Comparison of ENCODE assay signal across 22 cellular contexts in genomic region chr10:5959116-5959515, GRCh38. TPM values are rescaled to one million over a fixed set of nuclear protein-coding genes. Genes with fewer than 3 reads are reported as not detected.
A peak's percentile ranks its signal among the peaks of the same experiment; 100 is the strongest.
DNase-seq lines count a peak whose midpoint lies in the region; ATAC-seq, FAIRE-seq and TF ChIP-seq lines count a peak whose summit lies in the region.
"Had no signal": no experiment of that assay in that cellular context is flagged by ENCODE, and none has a peak within 500 bp of the region (broad histone marks: within the 10 kb centered on the region; RNA-seq: fewer than 3 reads in every experiment).

No MANE protein-coding gene starts in this region.

- no peak for TF ChIP-seq POLR2A in K562 (conservative IDR thresholded peaks at IDR 0.05)

- no TSS peak for BruUV-seq in K562 (replicated peaks; lab: Mats Ljungman, UMichigan)

- POLR2A ChIA-PET in K562 (lab: Yijun Ruan, JAX): interaction anchor here (0.7 to 3.0 kb wide), 5 partner anchors 8 to 176 kb away, joined by 3 to 16 read pairs (median 3); no protein-coding TSS in a partner anchor

- H4K20me1 ChIP-seq in K562 (replicated peaks; ENCODE audit: control insufficient read depth, insufficient read depth, low read length): no peaks in the 10 kb centered on the region
- H4K20me1 ChIP-seq: BLaER1 had no signal

- DNase-seq in cardiac septum (ENCODE audit: low spot score) (peak; percentile 22), heart right ventricle (no peak), K562 (ENCODE audit: extremely low read depth in 1 of 4, low spot score in 3 of 4) (no peak), omental fat pad (ENCODE audit: low spot score) (peak; percentile 16), NCI-H1105 treated with DMSO at 0.1 percent for 48 hours (lab: John Stamatoyannopoulos, UW) (no peak), globus pallidus (ENCODE audit: low spot score) (no peak), cerebellum (ENCODE audit: low spot score) (no peak)
- DNase-seq: CD8-positive, alpha-beta T cell; GF-D8; Kasumi-1; MM.1S; NCI-H1092 treated with DMSO at 0.1 percent for 48 hours; NCI-H1694 treated with DMSO at 0.1 percent for 48 hours; NCI-H226; NCI-H524 treated with DMSO at 0.1 percent for 48 hours; SHP77 treated with DMSO at 0.1 percent for 48 hours had no signal

- CTCF ChIA-PET in K562 (lab: Yijun Ruan, JAX; ENCODE audit: low intra/inter-chr PET ratio): no interaction called here

- H3K36me3 ChIP-seq in heart right ventricle (peaks cover 0 to 97% (median 13%) of the 10 kb centered on the region in 9 donors), K562 (ENCODE audit: control insufficient read depth, insufficient read depth, low read length) (peaks cover 17% of the 10 kb centered on the region; the same call in 2 of the 3 replicates)

- no peak for ATAC-seq in heart right ventricle
- ATAC-seq in K562: no peak
- no peak for ATAC-seq in omental fat pad (ENCODE audit: low FRiP score)
- ATAC-seq in GM21529 (IDR thresholded peaks at IDR 0.05; ENCODE audit: unreplicated experiment): no peak
- ATAC-seq: CD8-positive, alpha-beta T cell; GM23338 had no signal

- H2AFZ ChIP-seq in K562 (ENCODE audit: low read depth, low read length): no peak overlapping the region
- H2AFZ ChIP-seq: GM23338 had no signal

- H3K9me1 ChIP-seq in K562 (ENCODE audit: control insufficient read depth, insufficient read depth, low read length): peaks cover 10% of the 10 kb centered on the region

- no peak for TF ChIP-seq RAD21 in K562 (CRISPR knock-in tag; conservative IDR thresholded peaks at IDR 0.05 in 1 of 2, IDR thresholded peaks at IDR 0.05 in 1 of 2)

- H3K4me1 ChIP-seq in heart right ventricle (no peaks in the 10 kb centered on the region), K562 (replicated peaks in 1 of 2; ENCODE audit: control insufficient read depth in 2 of 2, insufficient read depth in 2 of 2, low read length in 2 of 2) (peaks cover 6 to 19% of the 10 kb centered on the region in 2 experiments; a peak in 4 of 5 replicates)
- H3K4me1 ChIP-seq: BLaER1 had no signal

- H3K4me3 ChIP-seq in heart right ventricle (no peak overlapping the region), K562 (no peak overlapping the region)
- H3K4me3 ChIP-seq: BLaER1, GM23338 had no signal

- H3K9ac ChIP-seq in K562 (ENCODE audit: insufficient read depth in 1 of 2, low read depth in 2 of 2, low read length in 2 of 2): no peak overlapping the region
- H3K9ac ChIP-seq: BLaER1 had no signal

- H3K4me2 ChIP-seq in K562 (ENCODE audit: insufficient read depth, low read length): no peak overlapping the region
- H3K4me2 ChIP-seq: BLaER1, GM23338 had no signal

- H3K9me3 ChIP-seq in heart right ventricle (no peaks in the 10 kb centered on the region), K562 (replicated peaks; ENCODE audit: control insufficient read depth, insufficient read depth, low read depth, low read length) (no peaks in the 10 kb centered on the region)
- H3K9me3 ChIP-seq: BLaER1 had no signal

- TF ChIP-seq EP300 in K562 (IDR thresholded peaks at IDR 0.05; ENCODE audit: low read length): no peak

- intact Hi-C loops in cardiac septum (cut with DNase I) (no loop called here), heart right ventricle (cut with DNase I) (no loop called here), K562 (cut with micrococcal nuclease) (no loop called here)

- H3K27me3 ChIP-seq in heart right ventricle (no peaks in the 10 kb centered on the region), K562 (ENCODE audit: control insufficient read depth in 2 of 2, insufficient read depth in 2 of 2, low read length in 2 of 2) (no peaks in the 10 kb centered on the region)
- H3K27me3 ChIP-seq: BLaER1 had no signal

- 94 to 97% methylated on average over 5 of the region's 5 CpGs for WGBS in heart right ventricle, 2 donors
- WGBS in K562 (ENCODE audit: insufficient coverage, low coverage, missing lambda C conversion rate): 78% methylated on average over 5 of the region's 5 CpGs

- in situ Hi-C loops in K562 (cut with MboI): no loop called here

- H3K27ac ChIP-seq in heart right ventricle (no peak overlapping the region), K562 (ENCODE audit: extremely low read depth, low read depth, low read length) (no peak overlapping the region)
- H3K27ac ChIP-seq: BLaER1 had no signal

- no peak for TF ChIP-seq CTCF in heart right ventricle (IDR thresholded peaks at IDR 0.05)
- TF ChIP-seq CTCF in K562 (IDR thresholded peaks at IDR 0.05 in 2 of 3, conservative IDR thresholded peaks at IDR 0.05 in 1 of 3; ENCODE audit: insufficient read depth in 2 of 3, low read depth in 1 of 3, low read length in 3 of 3): no peak
- TF ChIP-seq CTCF in omental fat pad (IDR thresholded peaks at IDR 0.05): no peak

- no peaks in the 10 kb centered on the region for H3K79me2 ChIP-seq in K562 (ENCODE audit: control insufficient read depth, insufficient read depth, low read length)

- FAIRE-seq in K562 (lab: Jason Lieb, UNC): no peak
- FAIRE-seq: GM12891, GM18507, RCC 7860 had no signal

TF ChIP-seq in K562, 482 proteins besides CTCF, POLR2A, EP300 and RAD21:
- TF ChIP-seq ESRRB (CRISPR knock-in tag; IDR thresholded peaks at IDR 0.05; ENCODE audit: borderline replicate concordance) (no peak), BCOR (IDR thresholded peaks at IDR 0.05) (peak; percentile 42; the same call in 1 of the 2 replicates), ZNF121 (CRISPR knock-in tag; conservative IDR thresholded peaks at IDR 0.05) (peak; percentile 91), SMARCA5 (IDR thresholded peaks at IDR 0.05) (0 out of 2 replicates have a peak, but pooled peaks have one; percentile 40), ARNT (IDR thresholded peaks at IDR 0.05) (no peak), RBM25 (IDR thresholded peaks at IDR 0.05; ENCODE audit: low read depth, low read length, severe bottlenecking) (peak; percentile 50)

RNA-seq across cellular contexts. Expression of gene IL15RA, which starts 18.2 kb away (rescaled TPM):
- total RNA-seq in cardiac septum (3.9 TPM), heart right ventricle (10 to 100 TPM in 3 of 10 donors, 1 to 10 TPM in 7; 3.5 to 21.0 (median 5.6) TPM), K562 (2014; rRNA removed) (9.8 and 10.1 TPM in 2 replicates), K562 (2014; rRNA removed; fragmentation: Illumina TruSeq; extraction: Trizol) (4.0 and 4.5 TPM in 2 replicates), K562 (2015; rRNA removed; fragmentation: Illumina TruSeq; extraction: Trizol) (4.7 and 5.2 TPM in 2 replicates), K562 (2021) (9.4 and 11.7 TPM in 2 replicates), omental fat pad (10 to 100 TPM; 18.7 to 71.6 (median 26.8) TPM), cerebellum (0.18 TPM)
- polyA plus RNA-seq in heart right ventricle (10 to 100 TPM; 11.7 to 18.7 TPM), K562 (2011; rRNA removed) (8.0 and 18.3 TPM in 2 replicates), K562 (2014; fragmentation: Illumina TruSeq; extraction: Trizol) (10.6 and 11.2 TPM in 2 replicates), K562 (2014; fragmentation: Nextera tagmentation; extraction: Ambion mirVana) (1 to 10 TPM; 1.2 to 2.0 TPM), K562 (2014; rRNA removed) (8.7 and 9.9 TPM in 2 replicates)
- 12.8 and 14.2 TPM in 2 replicates for total RNA-seq in K562 (2011; cell fraction: chromatin; rRNA removed; ENCODE audit: low replicate concordance)
- total RNA-seq in K562 (2011; cell fraction: nucleolus; rRNA removed): 16.7 and 17.9 TPM in 2 replicates
- 13.9 and 18.0 TPM in 2 replicates for total RNA-seq in K562 (2011; cell fraction: nucleoplasm; rRNA removed)
- 20.1 and 26.7 TPM in 2 replicates for polyA plus RNA-seq in K562 (2011; cell fraction: cytosol; rRNA removed)
- polyA plus RNA-seq in K562 (2011; cell fraction: nucleus; rRNA removed): 12.0 and 12.3 TPM in 2 replicates
- 5.6 and 11.1 TPM in 2 replicates for polyA plus RNA-seq in K562 (2012)
- 4.5 and 4.7 TPM in 2 replicates for polyA minus RNA-seq in K562 (2011; rRNA and poly(A)+ RNA removed)
- polyA minus RNA-seq in K562 (2011; cell fraction: cytosol; rRNA and poly(A)+ RNA removed): 10.1 and 10.2 TPM in 2 replicates
- polyA minus RNA-seq in K562 (2011; cell fraction: nucleus; rRNA and poly(A)+ RNA removed): 2.9 and 3.1 TPM in 2 replicates

Comparison
In these comparisons a context has a peak if more than half of its experiments do, and no peak if none do; other contexts are left out.
1. DNase-seq: peak in cardiac septum (single experiment) and omental fat pad (single experiment); none in heart right ventricle (0 of 2), K562 (0 of 4), NCI-H1105 treated with DMSO at 0.1 percent for 48 hours (single experiment), globus pallidus (single experiment) and cerebellum (single experiment).